Comparison of ENCODE assay signal across 8 cellular contexts in the genomic region with DNA sequence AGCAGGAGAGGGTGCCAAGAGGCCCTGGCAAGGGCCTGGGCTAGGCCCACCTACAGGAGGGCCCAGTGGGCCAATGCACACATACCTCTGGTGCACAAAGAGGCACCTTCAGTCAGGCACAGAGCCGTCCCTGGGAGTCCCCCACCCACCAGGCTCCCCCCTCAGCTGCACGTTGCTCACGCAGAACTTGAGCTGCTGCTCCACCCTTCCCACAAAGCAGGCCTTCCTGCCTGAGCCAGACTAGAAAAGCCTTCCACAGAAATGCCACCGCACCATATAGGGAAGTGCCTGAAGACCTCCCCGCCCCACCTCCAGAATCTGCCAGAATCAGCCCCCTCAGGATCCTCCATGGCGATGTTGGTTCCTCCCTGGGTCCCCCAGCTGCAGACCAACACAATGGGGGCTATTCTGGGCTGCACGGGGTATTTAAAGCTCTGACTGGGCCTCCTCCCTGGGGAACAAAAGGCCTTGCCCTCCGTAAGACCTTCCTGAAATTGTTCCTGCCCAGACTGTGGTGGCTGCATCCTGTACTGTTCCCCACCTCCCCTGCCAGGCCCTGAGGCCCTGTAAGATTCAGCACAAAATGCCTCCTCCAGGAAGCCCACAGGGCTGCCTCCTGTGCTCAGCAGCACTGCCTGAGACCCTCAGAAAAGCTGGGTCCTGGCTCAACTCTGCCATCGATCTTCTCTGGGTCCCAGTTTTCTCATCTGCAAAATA. TPM values are rescaled to one million over a fixed set of nuclear protein-coding genes. Genes with fewer than 3 reads are reported as not detected.
A peak's percentile ranks its signal among the peaks of the same experiment; 100 is the strongest.
DNase-seq lines count a peak whose midpoint lies in the region; ATAC-seq and TF ChIP-seq lines count a peak whose summit lies in the region.

No MANE protein-coding gene starts in this region.

- H3K4me3 ChIP-seq in duodenal mucosa (ENCODE audit: low read depth in 1 of 2, low read length in 2 of 2) (no peak overlapping the region), upper lobe of left lung (no peak overlapping the region)

- WGBS in upper lobe of left lung, 2 donors = 28 to 40% methylated on average over 4 to 9 of the region's 9 CpGs

- no peak for TF ChIP-seq POLR2A in upper lobe of left lung (IDR thresholded peaks at IDR 0.05)

- TF ChIP-seq CTCF in RWPE1 (conservative IDR thresholded peaks at IDR 0.05; ENCODE audit: low read depth) (no peak), upper lobe of left lung (IDR thresholded peaks at IDR 0.05) (no peak)

- H3K36me3 Mint-ChIP-seq in naive thymus-derived CD8-positive, alpha-beta T cell = no peaks in the 10 kb centered on the region

- H3K27me3 Mint-ChIP-seq in naive thymus-derived CD8-positive, alpha-beta T cell = no peaks in the 10 kb centered on the region

- peak overlapping the region; percentile 52 for H3K27ac ChIP-seq in RWPE1
- peak overlapping the region; percentile 70 for H3K27ac ChIP-seq in duodenal mucosa (ENCODE audit: low read depth, low read length)
- H3K27ac ChIP-seq in upper lobe of left lung = peak overlapping the region; percentile 27 to 81 (median 70)

- H3K9me3 Mint-ChIP-seq in naive thymus-derived CD8-positive, alpha-beta T cell = no peaks in the 10 kb centered on the region

- CTCF ChIA-PET in RWPE1 (lab: Yijun Ruan, JAX) = no interaction called here

- POLR2A ChIA-PET in RWPE1 (lab: Yijun Ruan, JAX; ENCODE audit: low non-redundant PET) = no interaction called here
- POLR2A ChIA-PET in naive thymus-derived CD8-positive, alpha-beta T cell (lab: Charles Lee) = interaction anchor here (0.6 to 1.4 kb wide), 4 partner anchors 10 to 718 kb away, joined by 3 to 4 read pairs (median 3); a partner anchor contains a TSS

- no peak for TF ChIP-seq EP300 in upper lobe of left lung (IDR thresholded peaks at IDR 0.05)

- H3K27ac Mint-ChIP-seq in naive thymus-derived CD8-positive, alpha-beta T cell = peak overlapping the region in 8 of 10 donors; percentile 7 to 83 (median 42)

- H3K9me3 ChIP-seq in duodenal mucosa (ENCODE audit: control insufficient read depth in 1 of 2, low read length in 2 of 2) (no peaks in the 10 kb centered on the region), upper lobe of left lung (no peaks in the 10 kb centered on the region)

- no peaks in the 10 kb centered on the region for H3K27me3 ChIP-seq in duodenal mucosa (ENCODE audit: control insufficient read depth in 1 of 2, insufficient read depth in 2 of 2, low read length in 2 of 2)
- H3K27me3 ChIP-seq in upper lobe of left lung = no peaks in the 10 kb centered on the region

- H3K4me1 ChIP-seq in duodenal mucosa (ENCODE audit: control insufficient read depth in 1 of 2, insufficient read depth in 2 of 2, low read length in 2 of 2) = peaks cover 48 to 49% of the 10 kb centered on the region in 2 donors
- H3K4me1 ChIP-seq in upper lobe of left lung = peaks cover 78 to 88% (median 85%) of the 10 kb centered on the region in 4 donors

- H3K9ac ChIP-seq in duodenal mucosa (ENCODE audit: low read depth in 1 of 2, low read length in 2 of 2) = no peak overlapping the region

- peak overlapping the region in 6 of 10 donors; percentile 4 to 56 (median 21) for H3K4me3 Mint-ChIP-seq in naive thymus-derived CD8-positive, alpha-beta T cell

- ATAC-seq in naive thymus-derived CD8-positive, alpha-beta T cell = peak; percentile 70 to 79
- peak; percentile 23 to 37 for ATAC-seq in upper lobe of left lung (ENCODE audit: low FRiP score in 2 of 2)
- ATAC-seq in GM19395 (IDR thresholded peaks at IDR 0.05; ENCODE audit: unreplicated experiment) = no peak

- peaks cover 9 to 40% (median 26%) of the 10 kb centered on the region in 4 donors for H3K4me1 Mint-ChIP-seq in naive thymus-derived CD8-positive, alpha-beta T cell

- DNase-seq in CMK (ENCODE audit: low read depth) = peak; percentile 81
- no peak for DNase-seq in RWPE1 (ENCODE audit: low spot score)
- peak in 6 of 10 donors; percentile 11 to 26 (median 22) for DNase-seq in naive thymus-derived CD8-positive, alpha-beta T cell
- peak in 1 of 2 donors; percentile 37 for DNase-seq in upper lobe of left lung
- DNase-seq in NCI-H446 (lab: John Stamatoyannopoulos, UW) = no peak
- no peak for DNase-seq in SW 1271 (lab: John Stamatoyannopoulos, UW)

- no peaks in the 10 kb centered on the region for H3K36me3 ChIP-seq in duodenal mucosa (ENCODE audit: control insufficient read depth in 1 of 2, insufficient read depth in 2 of 2, low read length in 2 of 2)
- no peaks in the 10 kb centered on the region for H3K36me3 ChIP-seq in upper lobe of left lung

RNA-seq across cellular contexts. Expression of a gene that starts 27.2 kb away (rescaled TPM):
- 1 to 10 TPM; 6.4 to 7.2 TPM for total RNA-seq in naive thymus-derived CD8-positive, alpha-beta T cell
- polyA plus RNA-seq in naive thymus-derived CD8-positive, alpha-beta T cell = under 1 TPM in 2 of 3 donors, not detected in 1; 0.46 to 0.76 TPM
- total RNA-seq in upper lobe of left lung = 100 to 1,000 TPM; 104 to 433 (median 227) TPM

Comparison
In these comparisons a context has a peak if more than half of its experiments do, and no peak if none do; other contexts are left out.
1. DNase-seq: peak in CMK (single experiment) and naive thymus-derived CD8-positive, alpha-beta T cell (6 of 10); none in RWPE1 (single experiment), NCI-H446 (0 of 2) and SW 1271 (0 of 2).
2. RNA of a gene that starts 27.2 kb away (total RNA-seq): 104 to 433 TPM in upper lobe of left lung; 6.4 to 7.2 TPM in naive thymus-derived CD8-positive, alpha-beta T cell; every median in the first group is over 10 times any median in the second.
3. Peak in every context shown above with its lines, with median percentiles within 50 percentile points of each other: H3K27ac ChIP-seq.